ENCODE assay signal across 1 cellular context in genomic region chr18:59272971-59273935, GRCh38.
TF ChIP-seq lines count a peak whose summit lies in the region.

TSS of gene RAX (minus strand) at chr18:59273454. CDS start at chr18:59273206, 248 bp downstream.

TF ChIP-seq in K562, 482 proteins besides CTCF, POLR2A, EP300 and RAD21 (continued from another document):
- no peak for TF ChIP-seq ZNF395 (CRISPR knock-in tag; IDR thresholded peaks at IDR 0.05)
